19 cellular contexts compared by ENCODE assay signal in the genomic region with DNA sequence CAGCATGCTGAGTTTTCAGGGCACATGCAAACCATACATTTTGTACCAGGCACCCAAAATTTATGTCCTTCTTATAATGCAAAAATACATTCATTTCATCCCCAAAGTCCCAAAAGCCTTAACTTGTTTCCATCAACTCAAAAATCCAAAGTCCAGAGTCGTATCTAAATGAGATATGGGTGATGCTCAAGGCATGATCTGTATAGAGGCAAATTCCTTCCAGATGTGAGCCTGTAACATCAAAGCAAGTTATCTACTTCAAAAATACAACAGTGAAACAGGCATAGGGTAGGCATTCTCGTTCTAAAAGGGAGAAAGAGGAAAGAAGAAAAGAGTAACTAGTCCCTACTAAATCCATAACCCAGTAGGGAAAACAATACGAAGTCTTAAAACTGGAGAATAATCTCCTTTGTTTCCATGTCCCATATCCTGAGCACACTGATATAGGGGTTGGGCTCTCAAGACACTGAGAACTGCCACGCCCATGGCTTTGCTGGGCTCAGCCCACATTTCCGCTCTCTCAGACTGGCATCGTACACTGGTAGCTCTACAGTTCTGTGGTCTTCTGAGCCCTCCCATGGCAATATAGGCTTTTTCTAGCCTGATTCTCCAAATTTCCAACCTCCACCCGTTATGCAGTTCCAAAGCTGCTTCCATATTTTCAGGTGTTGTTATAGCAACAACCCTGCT.
DNase-seq lines count a peak whose midpoint lies in the region; ATAC-seq, FAIRE-seq and TF ChIP-seq lines count a peak whose summit lies in the region.
"Had no signal": no experiment of that assay in that cellular context is flagged by ENCODE, and none has a peak within 500 bp of the region (broad histone marks: within the 10 kb centered on the region; RNA-seq: fewer than 3 reads in every experiment).

No MANE protein-coding gene starts in this region.

- CTCF ChIA-PET in K562 (lab: Yijun Ruan, JAX; ENCODE audit: low intra/inter-chr PET ratio), result interaction anchor here (0.5 kb wide), 1 partner anchor 10 kb away, joined by 4 read pairs; no protein-coding TSS in a partner anchor
- CTCF ChIA-PET in Caco-2 (lab: Charles Lee), result no interaction called here

- no peak overlapping the region for H3K18ac ChIP-seq in trophoblast cell (ENCODE audit: low read length)

- H3K4ac ChIP-seq in trophoblast cell (ENCODE audit: low read depth, low read length), result no peak overlapping the region

- DNase-seq in ELF-1 (ENCODE audit: low read depth, low spot score) (peak; percentile 10), SK-MEL-5 (ENCODE audit: low read depth, low spot score) (peak; percentile 87), K562 (ENCODE audit: extremely low read depth in 1 of 4, low spot score in 3 of 4) (peak in 1 of 4 experiments; percentile 18), trophoblast cell (no peak), NCI-H1048 (lab: John Stamatoyannopoulos, UW) (no peak), SW 1271 (lab: John Stamatoyannopoulos, UW) (no peak), Caco-2 (no peak)
- DNase-seq: ACHN; Calu3; CD4-positive, CD25-positive, alpha-beta regulatory T cell; DMS 273 treated with DMSO at 0.1 percent for 48 hours; DMS79; GOT3; H9; HFFc6 had no signal

- H3K36me3 Mint-ChIP-seq in Caco-2 (ENCODE audit: insufficient read depth, unreplicated experiment), result no peaks in the 10 kb centered on the region
- H3K36me3 Mint-ChIP-seq: CD4-positive, CD25-positive, alpha-beta regulatory T cell; IgD-negative memory B cell had no signal

- no peak overlapping the region for H3K27ac ChIP-seq in K562 (ENCODE audit: extremely low read depth, low read depth, low read length)
- no peak overlapping the region for H3K27ac ChIP-seq in trophoblast cell (ENCODE audit: low read depth, low read length)
- H3K27ac ChIP-seq: BLaER1 treated with 17β-estradiol and CSF1 and Interleukin-3, amounts not matched to agents 10 nM and 100 nM had no signal

- no peak overlapping the region for H2AFZ ChIP-seq in K562 (ENCODE audit: low read depth, low read length)
- no peak overlapping the region for H2AFZ ChIP-seq in trophoblast cell (ENCODE audit: insufficient read depth, low read length, poor library complexity)

- no peak for TF ChIP-seq CTCF in K562 (IDR thresholded peaks at IDR 0.05 in 2 of 3, conservative IDR thresholded peaks at IDR 0.05 in 1 of 3; ENCODE audit: insufficient read depth in 2 of 3, low read depth in 1 of 3, low read length in 3 of 3)
- TF ChIP-seq CTCF in Caco-2 (IDR thresholded peaks at IDR 0.05; ENCODE audit: insufficient read depth in 1 of 2, low read depth in 1 of 2, low read length in 1 of 2, severe bottlenecking in 1 of 2, unreplicated experiment in 1 of 2), result no peak

- no peak overlapping the region for H3K23ac ChIP-seq in trophoblast cell (ENCODE audit: low read length)

- H3K4me3 ChIP-seq in K562, result no peak overlapping the region
- H3K4me3 ChIP-seq in trophoblast cell (ENCODE audit: low read depth, low read length), result no peak overlapping the region
- H3K4me3 ChIP-seq in Caco-2 (ENCODE audit: low read depth, low read length), result no peak overlapping the region
- H3K4me3 ChIP-seq: BLaER1 treated with 17β-estradiol and CSF1 and Interleukin-3, amounts not matched to agents 10 nM and 100 nM had no signal

- in situ Hi-C loops in SK-MEL-5 (cut with HindIII; ENCODE audit: low pct_unique_long_range_greater_than_20kb, low sequenced_read_pairs) (no loop called here), K562 (cut with MboI) (no loop called here)

- H4K20me1 ChIP-seq in K562 (replicated peaks; ENCODE audit: control insufficient read depth, insufficient read depth, low read length), result no peaks in the 10 kb centered on the region
- H4K20me1 ChIP-seq: BLaER1 treated with 17β-estradiol and CSF1 and Interleukin-3, amounts not matched to agents 10 nM and 100 nM had no signal

- no peaks in the 10 kb centered on the region for H3K79me2 ChIP-seq in K562 (ENCODE audit: control insufficient read depth, insufficient read depth, low read length)
- H3K79me2 ChIP-seq in trophoblast cell (ENCODE audit: control insufficient read depth, insufficient read depth, low read length, poor library complexity), result no peaks in the 10 kb centered on the region

- H3K27ac Mint-ChIP-seq in Caco-2 (ENCODE audit: unreplicated experiment), result no peak overlapping the region
- H3K27ac Mint-ChIP-seq: CD4-positive, CD25-positive, alpha-beta regulatory T cell; H9; HFFc6; IgD-negative memory B cell had no signal

- no peak for TF ChIP-seq EP300 in K562 (IDR thresholded peaks at IDR 0.05; ENCODE audit: low read length)

- intact Hi-C loops in K562 (cut with micrococcal nuclease) (no loop called here), Caco-2 (cut with micrococcal nuclease; ENCODE audit: unreplicated experiment) (no loop called here)

- no peak overlapping the region for H3K14ac ChIP-seq in trophoblast cell (ENCODE audit: low read length)

- no peaks in the 10 kb centered on the region for H3K36me3 ChIP-seq in K562 (ENCODE audit: control insufficient read depth, insufficient read depth, low read length)
- peaks cover 0 to under 1% of the 10 kb centered on the region in 2 experiments for H3K36me3 ChIP-seq in trophoblast cell (ENCODE audit: control insufficient read depth in 1 of 2, insufficient read depth in 2 of 2, low read length in 2 of 2)
- no peaks in the 10 kb centered on the region for H3K36me3 ChIP-seq in Caco-2 (ENCODE audit: control insufficient read depth, insufficient read depth, low read length)
- H3K36me3 ChIP-seq: BLaER1 treated with 17β-estradiol and CSF1 and Interleukin-3, amounts not matched to agents 10 nM and 100 nM had no signal

- FAIRE-seq in K562 (lab: Jason Lieb, UNC), result no peak
- FAIRE-seq: G401.6, GM12891 had no signal

- peak; percentile 54; the same call in 2 of the 3 replicates for ATAC-seq in K562

- H3K4me3 Mint-ChIP-seq in Caco-2 (ENCODE audit: unreplicated experiment), result no peak overlapping the region
- H3K4me3 Mint-ChIP-seq: CD4-positive, CD25-positive, alpha-beta regulatory T cell; H9; HFFc6; IgD-negative memory B cell had no signal

- no TSS peak for BruUV-seq in K562 (replicated peaks; lab: Mats Ljungman, UMichigan)
- no TSS peak for BruUV-seq in Caco-2 (replicated peaks; lab: Mats Ljungman, UMichigan)

- peak overlapping the region; percentile 75 for H4K12ac ChIP-seq in trophoblast cell (ENCODE audit: low read depth, low read length)

- H4K91ac ChIP-seq in trophoblast cell (ENCODE audit: low read depth, low read length), result peak overlapping the region; percentile 47

- no peak overlapping the region for H2AK5ac ChIP-seq in trophoblast cell (ENCODE audit: low read length)

- H3K4me2 ChIP-seq in K562 (ENCODE audit: insufficient read depth, low read length), result no peak overlapping the region
- no peak overlapping the region for H3K4me2 ChIP-seq in trophoblast cell (ENCODE audit: low read length)
- H3K4me2 ChIP-seq: BLaER1 treated with 17β-estradiol and CSF1 and Interleukin-3, amounts not matched to agents 10 nM and 100 nM had no signal

- peak overlapping the region; percentile 70 for H4K8ac ChIP-seq in trophoblast cell (ENCODE audit: low read depth, low read length)

- H3K9me3 Mint-ChIP-seq in Caco-2 (ENCODE audit: unreplicated experiment), result no peaks in the 10 kb centered on the region
- H3K9me3 Mint-ChIP-seq: H9, IgD-negative memory B cell had no signal

- no peak overlapping the region for H2BK5ac ChIP-seq in trophoblast cell (ENCODE audit: low read depth, low read length, poor library complexity)

- H3K9me1 ChIP-seq in K562 (ENCODE audit: control insufficient read depth, insufficient read depth, low read length), result no peaks in the 10 kb centered on the region

- H3K4me1 ChIP-seq in K562 (replicated peaks in 1 of 2; ENCODE audit: control insufficient read depth in 2 of 2, insufficient read depth in 2 of 2, low read length in 2 of 2), result no peaks in the 10 kb centered on the region
- no peaks in the 10 kb centered on the region for H3K4me1 ChIP-seq in trophoblast cell (ENCODE audit: control insufficient read depth in 1 of 2, insufficient read depth in 2 of 2, low read length in 2 of 2)
- no peaks in the 10 kb centered on the region for H3K4me1 ChIP-seq in Caco-2
- H3K4me1 ChIP-seq: BLaER1 treated with 17β-estradiol and CSF1 and Interleukin-3, amounts not matched to agents 10 nM and 100 nM had no signal

- H3K9me3 ChIP-seq in K562 (replicated peaks; ENCODE audit: control insufficient read depth, insufficient read depth, low read depth, low read length), result no peaks in the 10 kb centered on the region
- H3K9me3 ChIP-seq in trophoblast cell (ENCODE audit: insufficient read depth, low read depth, low read length), result peaks cover 2% of the 10 kb centered on the region
- H3K9me3 ChIP-seq in Caco-2, result no peaks in the 10 kb centered on the region
- H3K9me3 ChIP-seq: BLaER1 treated with 17β-estradiol and CSF1 and Interleukin-3, amounts not matched to agents 10 nM and 100 nM had no signal

- H3K27me3 ChIP-seq in K562 (ENCODE audit: control insufficient read depth in 2 of 2, insufficient read depth in 2 of 2, low read length in 2 of 2) (no peaks in the 10 kb centered on the region), trophoblast cell (ENCODE audit: insufficient read depth, low read length) (no peaks in the 10 kb centered on the region), Caco-2 (replicated peaks; ENCODE audit: control insufficient read depth, insufficient read depth, low read length) (no peaks in the 10 kb centered on the region)
- H3K27me3 ChIP-seq: BLaER1 treated with 17β-estradiol and CSF1 and Interleukin-3, amounts not matched to agents 10 nM and 100 nM had no signal

- 2% methylated on average over 7 of the region's 7 CpGs for WGBS in K562 (ENCODE audit: insufficient coverage, low coverage, missing lambda C conversion rate)
- no CpG with 5 or more reads among the region's 7 CpGs for WGBS in trophoblast cell (ENCODE audit: extremely low coverage, insufficient coverage, insufficient read length)

- H3K27me3 Mint-ChIP-seq in Caco-2 (ENCODE audit: insufficient read depth, unreplicated experiment), result no peaks in the 10 kb centered on the region
- H3K27me3 Mint-ChIP-seq: CD4-positive, CD25-positive, alpha-beta regulatory T cell; IgD-negative memory B cell had no signal

- no peak for TF ChIP-seq RAD21 in K562 (CRISPR knock-in tag; conservative IDR thresholded peaks at IDR 0.05 in 1 of 2, IDR thresholded peaks at IDR 0.05 in 1 of 2)

- H3K79me1 ChIP-seq in trophoblast cell (ENCODE audit: low read length), result no peaks in the 10 kb centered on the region

- peak overlapping the region; percentile 43 for H2BK120ac ChIP-seq in trophoblast cell (ENCODE audit: insufficient read depth, low read length, poor library complexity)

- no peaks in the 10 kb centered on the region for H3K4me1 Mint-ChIP-seq in Caco-2 (ENCODE audit: low read depth, unreplicated experiment)
- H3K4me1 Mint-ChIP-seq: CD4-positive, CD25-positive, alpha-beta regulatory T cell; H9; IgD-negative memory B cell had no signal

- TF ChIP-seq POLR2A in K562 (conservative IDR thresholded peaks at IDR 0.05), result no peak

- no peak overlapping the region for H2BK12ac ChIP-seq in trophoblast cell (ENCODE audit: low read length)

- POLR2A ChIA-PET in K562 (lab: Yijun Ruan, JAX) (interaction anchor here (0.5 kb wide), 1 partner anchor 10 kb away, joined by 3 read pairs; no protein-coding TSS in a partner anchor), Caco-2 (lab: Charles Lee) (no interaction called here)

- no peak overlapping the region for H3K9ac ChIP-seq in K562 (ENCODE audit: insufficient read depth in 1 of 2, low read depth in 2 of 2, low read length in 2 of 2)
- no peak overlapping the region for H3K9ac ChIP-seq in trophoblast cell (ENCODE audit: low read length)
- H3K9ac ChIP-seq: BLaER1 treated with 17β-estradiol and CSF1 and Interleukin-3, amounts not matched to agents 10 nM and 100 nM had no signal

Comparison
In these comparisons a context has a peak if more than half of its experiments do, and no peak if none do; other contexts are left out.
1. DNase-seq: peak in ELF-1 (single experiment) and SK-MEL-5 (single experiment); none in trophoblast cell (0 of 2), NCI-H1048 (single experiment), SW 1271 (0 of 2) and Caco-2 (0 of 2).